Comparison of ENCODE assay signal across 13 cellular contexts in the genomic region with DNA sequence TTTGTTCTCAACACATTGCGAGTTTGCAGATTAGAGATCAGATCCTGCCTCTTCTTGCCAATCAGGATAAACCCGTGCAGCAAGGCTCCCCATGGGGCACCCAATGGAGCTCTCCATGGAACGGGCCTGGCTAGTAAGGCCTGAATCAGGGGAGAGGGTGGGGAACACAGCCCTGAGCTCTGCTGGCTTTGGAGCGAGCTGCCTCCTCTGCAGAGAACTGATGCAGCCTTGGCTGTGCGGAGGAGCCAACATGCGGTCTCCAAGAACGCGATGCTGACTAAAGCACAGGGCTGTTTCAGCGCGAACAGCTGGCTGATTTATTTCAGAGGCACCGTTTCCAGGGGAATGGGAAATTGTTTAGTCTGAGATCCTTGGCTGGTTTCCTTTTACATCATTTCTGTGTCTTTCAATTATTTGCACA.
DNase-seq lines count a peak whose midpoint lies in the region; ATAC-seq and TF ChIP-seq lines count a peak whose summit lies in the region.
"Had no signal": no experiment of that assay in that cellular context is flagged by ENCODE, and none has a peak within 500 bp of the region (broad histone marks: within the 10 kb centered on the region; RNA-seq: fewer than 3 reads in every experiment).

No MANE protein-coding gene starts in this region.

- peaks cover 6% of the 10 kb centered on the region for H3K27me3 Mint-ChIP-seq in nephron (ENCODE audit: low read depth)

- no peak for TF ChIP-seq CTCF in nephron (IDR thresholded peaks at IDR 0.05; ENCODE audit: unreplicated experiment in 3 of 3)

- peaks cover 6% of the 10 kb centered on the region for H3K9me3 Mint-ChIP-seq in nephron
- H3K9me3 Mint-ChIP-seq: immature natural killer cell had no signal

- ATAC-seq in GM18868 (IDR thresholded peaks at IDR 0.05; ENCODE audit: unreplicated experiment) (no peak), GM18498 (IDR thresholded peaks at IDR 0.05; ENCODE audit: unreplicated experiment) (no peak), GM18505 (IDR thresholded peaks at IDR 0.05; ENCODE audit: unreplicated experiment) (no peak), esophagus mucosa (no peak)
- ATAC-seq: SK-N-SH treated with all-trans-retinoic acid at 6 μM for 48 hours had no signal

- peaks cover 41% of the 10 kb centered on the region for H3K4me1 Mint-ChIP-seq in nephron
- H3K4me1 Mint-ChIP-seq: CD4-positive, CD25-positive, alpha-beta regulatory T cell; immature natural killer cell had no signal

- H3K27ac Mint-ChIP-seq in nephron = peak overlapping the region; percentile 46 to 66 (median 64)
- H3K27ac Mint-ChIP-seq: CD4-positive, CD25-positive, alpha-beta regulatory T cell; immature natural killer cell had no signal

- DNase-seq in AG08396 (ENCODE audit: low spot score) = peak; percentile 81
- DNase-seq in NCI-H446 treated with DMSO at 0.1 percent for 48 hours (lab: John Stamatoyannopoulos, UW) = peak; percentile 58
- peak; percentile 55 for DNase-seq in fibroblast of the conjunctiva (ENCODE audit: low read depth)
- DNase-seq: CD4-positive, CD25-positive, alpha-beta regulatory T cell; immature natural killer cell; NCI-H1930; stimulated activated naive CD4-positive, alpha-beta T cell treated with Interleukin-2 at 50 U/mL for 16 hours had no signal

- H3K4me3 Mint-ChIP-seq in nephron = peak overlapping the region in 1 of 3 experiments; percentile 28
- H3K4me3 Mint-ChIP-seq: CD4-positive, CD25-positive, alpha-beta regulatory T cell; immature natural killer cell had no signal

- no peak for TF ChIP-seq POLR2A in GM18505 (IDR thresholded peaks at IDR 0.05; ENCODE audit: borderline replicate concordance, extremely low read depth, insufficient read depth, insufficient read length)

- no peaks in the 10 kb centered on the region for H3K36me3 Mint-ChIP-seq in nephron (ENCODE audit: low read depth)
- H3K36me3 Mint-ChIP-seq: CD4-positive, CD25-positive, alpha-beta regulatory T cell; immature natural killer cell had no signal
